ENCODE assay signal across 9 cellular contexts in the genomic region with DNA sequence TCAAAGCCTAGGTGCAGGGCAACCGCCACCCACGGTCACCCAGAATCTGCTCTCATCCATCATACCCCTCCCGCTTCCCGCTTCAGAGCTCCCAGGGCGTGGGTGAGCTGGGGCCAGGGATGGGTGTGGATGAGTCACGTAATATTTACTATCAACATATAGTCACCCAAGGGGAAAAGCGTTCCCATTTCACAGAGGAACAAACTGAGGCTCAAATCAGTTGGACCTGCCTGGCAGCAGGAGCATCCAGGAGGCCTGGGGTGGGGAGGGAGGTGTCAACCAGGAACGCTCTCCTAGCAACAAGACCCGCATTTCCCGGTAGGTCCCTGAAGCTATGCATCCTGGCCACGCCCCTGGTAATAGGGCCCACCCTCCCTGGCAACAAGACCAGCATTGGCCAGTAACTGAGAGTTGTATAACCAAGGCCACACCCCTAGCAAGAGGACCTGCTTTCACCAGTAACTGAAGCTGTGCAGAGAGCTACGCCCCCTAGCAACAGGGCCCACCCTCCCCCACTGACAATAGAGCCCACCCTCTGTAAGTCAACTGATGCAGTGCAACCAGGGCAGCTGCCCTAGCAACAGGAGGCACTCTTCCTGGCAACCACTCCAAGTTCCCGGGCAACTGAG. TPM values are rescaled to one million over a fixed set of nuclear protein-coding genes. Genes with fewer than 3 reads are reported as not detected.
DNase-seq lines count a peak whose midpoint lies in the region; ATAC-seq and TF ChIP-seq lines count a peak whose summit lies in the region.
"Had no signal": no experiment of that assay in that cellular context is flagged by ENCODE, and none has a peak within 500 bp of the region (broad histone marks: within the 10 kb centered on the region; RNA-seq: fewer than 3 reads in every experiment).

No MANE protein-coding gene starts in this region.

- H3K27me3 ChIP-seq in smooth muscle cell (ENCODE audit: low read depth): no peaks in the 10 kb centered on the region

- H3K9ac ChIP-seq in smooth muscle cell (ENCODE audit: low read depth): no peak overlapping the region

- peak overlapping the region; percentile 92 for H3K27ac Mint-ChIP-seq in WTC11

- H3K79me2 ChIP-seq in smooth muscle cell (ENCODE audit: low read depth): no peaks in the 10 kb centered on the region

- H3K36me3 ChIP-seq in smooth muscle cell (ENCODE audit: low read depth): no peaks in the 10 kb centered on the region

- H3K36me3 Mint-ChIP-seq in WTC11: peaks cover 18% of the 10 kb centered on the region
- H3K36me3 Mint-ChIP-seq: activated naive CD4-positive, alpha-beta T cell treated with anti-CD3 and anti-CD28 coated beads, Interleukin-2, amount 50 U/mL, for 72 hours had no signal

- no peaks in the 10 kb centered on the region for H4K20me1 ChIP-seq in smooth muscle cell (ENCODE audit: low read depth)

- WGBS in smooth muscle cell (ENCODE audit: low lambda C conversion rate): 83% methylated on average over 13 of the region's 13 CpGs

- DNase-seq in A172 (ENCODE audit: low spot score) (peak; percentile 67), GDM1 (lab: John Stamatoyannopoulos, UW) (peak; percentile 67), NCI-H1694 (lab: John Stamatoyannopoulos, UW) (peak; percentile 87), WTC11 (ENCODE audit: low spot score) (peak; percentile 93), iPS-NIHi11 (ENCODE audit: low spot score) (peak; percentile 97), smooth muscle cell (lab: John Stamatoyannopoulos, UW; ENCODE audit: unreplicated experiment) (no peak)

- POLR2A ChIA-PET in WTC11 (lab: Charles Lee): interaction anchor here (0.7 to 1.0 kb wide), 2 partner anchors 12 to 28 kb away, joined by 3 to 4 read pairs; no protein-coding TSS in a partner anchor

- H3K4me1 Mint-ChIP-seq in WTC11: peaks cover 18% of the 10 kb centered on the region

- H3K9me3 Mint-ChIP-seq in WTC11: no peaks in the 10 kb centered on the region
- H3K9me3 Mint-ChIP-seq: activated naive CD4-positive, alpha-beta T cell treated with anti-CD3 and anti-CD28 coated beads, Interleukin-2, amount 50 U/mL, for 72 hours had no signal

- H3K4me2 ChIP-seq in smooth muscle cell: no peak overlapping the region

- H3K4me1 ChIP-seq in smooth muscle cell (ENCODE audit: low read depth): peaks cover 6% of the 10 kb centered on the region

- H3K4me3 Mint-ChIP-seq in WTC11: no peak overlapping the region

- CTCF ChIA-PET in WTC11 (lab: Charles Lee): interaction anchor here (0.5 to 8.4 kb wide), 20 partner anchors 8 to 428 kb away, joined by 3 to 181 read pairs (median 5); a partner anchor contains a TSS

- H3F3A ChIP-seq in smooth muscle cell (ENCODE audit: low read depth): no peaks in the 10 kb centered on the region

- TF ChIP-seq CTCF in WTC11 (IDR thresholded peaks at IDR 0.05): no peak
- no peak for TF ChIP-seq CTCF in smooth muscle cell (IDR thresholded peaks at IDR 0.05; ENCODE audit: borderline replicate concordance, insufficient read depth, poor library complexity, severe bottlenecking)

- ATAC-seq in WTC11 (peak; percentile 94), GM21360 (IDR thresholded peaks at IDR 0.05; ENCODE audit: unreplicated experiment) (no peak), HG02973 (IDR thresholded peaks at IDR 0.05; ENCODE audit: unreplicated experiment) (no peak)

- no peaks in the 10 kb centered on the region for H3K27me3 Mint-ChIP-seq in WTC11 (ENCODE audit: low read depth)

- H3K27ac ChIP-seq in smooth muscle cell (ENCODE audit: low read depth): no peak overlapping the region

- no peaks in the 10 kb centered on the region for H3K9me3 ChIP-seq in smooth muscle cell (replicated peaks; ENCODE audit: low read depth)

- no peak overlapping the region for H2AFZ ChIP-seq in smooth muscle cell (ENCODE audit: low read depth)

- H3K4me3 ChIP-seq in smooth muscle cell: no peak overlapping the region

TF ChIP-seq in WTC11, 78 proteins besides CTCF, POLR2A, EP300 and RAD21:
- TF ChIP-seq SP1 (CRISPR knock-in tag; conservative IDR thresholded peaks at IDR 0.05) (peak; percentile 60; the same call in 1 of the 2 replicates), NFYB (CRISPR knock-in tag; conservative IDR thresholded peaks at IDR 0.05; ENCODE audit: low read depth) (peak; percentile 48), GTF2I (CRISPR knock-in tag; conservative IDR thresholded peaks at IDR 0.05) (peak; percentile 95), CREB1 (CRISPR knock-in tag; IDR thresholded peaks at IDR 0.05) (0 out of 2 replicates have a peak, but pooled peaks have one; percentile 15)
- TF ChIP-seq, protein P1, sequence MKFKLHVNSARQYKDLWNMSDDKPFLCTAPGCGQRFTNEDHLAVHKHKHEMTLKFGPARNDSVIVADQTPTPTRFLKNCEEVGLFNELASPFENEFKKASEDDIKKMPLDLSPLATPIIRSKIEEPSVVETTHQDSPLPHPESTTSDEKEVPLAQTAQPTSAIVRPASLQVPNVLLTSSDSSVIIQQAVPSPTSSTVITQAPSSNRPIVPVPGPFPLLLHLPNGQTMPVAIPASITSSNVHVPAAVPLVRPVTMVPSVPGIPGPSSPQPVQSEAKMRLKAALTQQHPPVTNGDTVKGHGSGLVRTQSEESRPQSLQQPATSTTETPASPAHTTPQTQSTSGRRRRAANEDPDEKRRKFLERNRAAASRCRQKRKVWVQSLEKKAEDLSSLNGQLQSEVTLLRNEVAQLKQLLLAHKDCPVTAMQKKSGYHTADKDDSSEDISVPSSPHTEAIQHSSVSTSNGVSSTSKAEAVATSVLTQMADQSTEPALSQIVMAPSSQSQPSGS (CRISPR knock-in tag; IDR thresholded peaks at IDR 0.05; ENCODE audit: borderline replicate concordance, low read depth): no peak

RNA-seq across cellular contexts. Expression of a gene that starts 32.7 kb away (rescaled TPM):
- total RNA-seq in A172 (2014; rRNA removed; shearing (Covaris generic)): 112 and 114 TPM in 2 replicates
- 15.9 to 18.8 TPM (median 18.8 TPM) in 3 replicates for total RNA-seq in WTC11 (2021)
- total RNA-seq in smooth muscle cell: 0.36 TPM in 1 of 2 replicates, not detected in the other
- polyA plus RNA-seq in smooth muscle cell: 0.99 and 3.2 TPM in 2 replicates

RNA-seq across cellular contexts. Expression of a gene that starts 32.8 kb away (rescaled TPM):
- total RNA-seq in A172 (2014; rRNA removed; shearing (Covaris generic)): 91.9 and 130 TPM in 2 replicates
- total RNA-seq in WTC11 (2021) (30.8 to 38.0 TPM (median 36.1 TPM) in 3 replicates), smooth muscle cell (4.1 and 9.9 TPM in 2 replicates)
- polyA plus RNA-seq in smooth muscle cell: 6.2 and 34.1 TPM in 2 replicates

RNA-seq across cellular contexts. Expression of a gene that starts 42.3 kb away (rescaled TPM):
- total RNA-seq in A172 (2014; rRNA removed; shearing (Covaris generic)): 9.3 and 22.7 TPM in 2 replicates
- 58.3 to 65.4 TPM (median 61.3 TPM) in 3 replicates for total RNA-seq in WTC11 (2021)
- total RNA-seq in smooth muscle cell: 7.1 and 10.6 TPM in 2 replicates
- polyA plus RNA-seq in smooth muscle cell: 5.4 and 11.1 TPM in 2 replicates

RNA-seq across cellular contexts. Expression of a gene that starts 46.6 kb away (rescaled TPM):
- total RNA-seq in A172 (2014; rRNA removed; shearing (Covaris generic)): 29.6 and 36.3 TPM in 2 replicates
- total RNA-seq in WTC11 (2021) (13.2 to 16.8 TPM (median 14.8 TPM) in 3 replicates), smooth muscle cell (10.8 and 13.1 TPM in 2 replicates)
- 14.7 and 20.4 TPM in 2 replicates for polyA plus RNA-seq in smooth muscle cell

Comparison
In these comparisons a context has a peak if more than half of its experiments do, and no peak if none do; other contexts are left out.
1. RNA of a gene that starts 32.7 kb away (total RNA-seq): 112 to 114 TPM in A172 and 15.9 to 18.8 TPM in WTC11; 0.36 TPM in smooth muscle cell; every median in the first group is over 10 times any median in the second.